9 cellular contexts compared by ENCODE assay signal in genomic region chr1:181170194-181170593, GRCh38.
"Had no signal": no experiment of that assay in that cellular context is flagged by ENCODE, and none has a peak within 500 bp of the region (broad histone marks: within the 10 kb centered on the region; RNA-seq: fewer than 3 reads in every experiment).

No MANE protein-coding gene starts in this region.

- H3K27ac Mint-ChIP-seq: GM23338, H9 had no signal

- DNase-seq: H9, HCEC 1CT, IMR-90, KBM-7 had no signal

- H3K9ac ChIP-seq: KMS-11 had no signal

- H3K27ac ChIP-seq: HL-60, KMS-11 had no signal

- H3K4me2 ChIP-seq: GM23338, KMS-11 had no signal

- H3K4me3 ChIP-seq: GM23338 had no signal

- FAIRE-seq: H1, H54 had no signal

- H3K4me3 Mint-ChIP-seq: GM23338, H9 had no signal

- H2AFZ ChIP-seq: GM23338 had no signal

- ATAC-seq: GM23338 had no signal
